Comparison of ENCODE assay signal across 17 cellular contexts in the genomic region with DNA sequence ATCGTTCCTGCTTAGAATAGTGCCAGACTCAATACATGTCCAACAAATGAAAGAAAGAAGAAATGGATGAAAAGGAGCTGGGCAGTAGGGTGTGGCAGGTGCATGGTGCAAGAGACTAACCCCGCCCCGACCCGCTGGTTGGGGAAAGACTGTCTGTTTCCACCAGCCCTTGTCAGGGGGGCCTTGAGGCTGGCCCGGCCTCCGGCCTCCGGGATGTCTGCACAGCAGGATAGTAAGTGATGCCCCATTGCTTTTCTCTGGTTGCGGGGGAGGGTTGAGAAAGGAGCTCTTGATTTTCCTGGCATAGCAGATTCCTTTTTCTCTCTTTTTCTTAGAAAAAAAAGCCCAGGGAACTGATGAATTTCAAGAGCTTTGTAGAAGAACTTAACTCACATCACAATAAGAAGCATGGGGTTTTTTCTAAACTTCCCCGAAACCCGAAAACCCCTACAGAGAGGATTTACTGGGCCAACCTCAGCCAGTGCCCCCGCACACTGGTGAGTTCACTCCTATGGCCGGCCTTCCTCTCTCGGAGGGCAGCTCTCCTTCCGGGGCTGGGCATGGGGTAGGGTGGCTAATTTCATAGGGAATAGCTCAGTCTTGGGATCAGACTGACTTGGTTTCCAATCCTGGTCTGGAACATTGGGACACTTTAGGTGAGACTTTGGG. TPM values are rescaled to one million over a fixed set of nuclear protein-coding genes. Genes with fewer than 3 reads are reported as not detected.
A peak's percentile ranks its signal among the peaks of the same experiment; 100 is the strongest.
DNase-seq lines count a peak whose midpoint lies in the region; ATAC-seq and TF ChIP-seq lines count a peak whose summit lies in the region.
"Had no signal": no experiment of that assay in that cellular context is flagged by ENCODE, and none has a peak within 500 bp of the region (broad histone marks: within the 10 kb centered on the region; RNA-seq: fewer than 3 reads in every experiment).

No MANE protein-coding gene starts in this region.

- H3K27ac Mint-ChIP-seq in type B pancreatic cell: no peak overlapping the region
- H3K27ac Mint-ChIP-seq in activated naive CD4-positive, alpha-beta T cell treated with anti-CD3 and anti-CD28 coated beads, Interleukin-2, amount 50 U/mL, for 72 hours: no peak overlapping the region
- H3K27ac Mint-ChIP-seq: mesothelial cell of epicardium had no signal

- H3K4me3 Mint-ChIP-seq in type B pancreatic cell: no peak overlapping the region
- H3K4me3 Mint-ChIP-seq: mesothelial cell of epicardium had no signal

- H4K20me1 ChIP-seq in OCI-LY3 (ENCODE audit: insufficient read depth, low read length): no peaks in the 10 kb centered on the region

- no peaks in the 10 kb centered on the region for H3K36me3 Mint-ChIP-seq in type B pancreatic cell
- H3K36me3 Mint-ChIP-seq in activated naive CD4-positive, alpha-beta T cell treated with anti-CD3 and anti-CD28 coated beads, Interleukin-2, amount 50 U/mL, for 72 hours: no peaks in the 10 kb centered on the region
- H3K36me3 Mint-ChIP-seq: CD8-positive, alpha-beta memory T cell; mesothelial cell of epicardium had no signal

- ATAC-seq in HG02981 (IDR thresholded peaks at IDR 0.05; ENCODE audit: unreplicated experiment): no peak
- no peak for ATAC-seq in GM19328 (IDR thresholded peaks at IDR 0.05; ENCODE audit: unreplicated experiment)
- no peak for ATAC-seq in activated naive CD4-positive, alpha-beta T cell treated with anti-CD3 and anti-CD28 coated beads, Interleukin-2, amount 50 U/mL, for 72 hours
- ATAC-seq: HepG2, Panc1 had no signal

- no peaks in the 10 kb centered on the region for H3K27me3 ChIP-seq in OCI-LY3 (ENCODE audit: low read depth, low read length)

- peaks cover 16% of the 10 kb centered on the region for H3K4me1 ChIP-seq in OCI-LY3 (ENCODE audit: low read length)

- peak; percentile 30 for DNase-seq in activated CD8-positive, alpha-beta memory T cell treated with anti-CD3 and anti-CD28 coated beads, Interleukin-2, amount 50 U/mL, for 48 hours
- no peak for DNase-seq in activated CD8-positive, alpha-beta memory T cell treated with anti-CD3 and anti-CD28 coated beads for 24 hours
- DNase-seq in left kidney (ENCODE audit: low read depth, low spot score): peak; percentile 82
- peak; percentile 37 for DNase-seq in type B pancreatic cell (ENCODE audit: extremely low spot score, unreplicated experiment)
- DNase-seq in activated naive CD4-positive, alpha-beta T cell treated with anti-CD3 and anti-CD28 coated beads, Interleukin-2, amount 50 U/mL, for 72 hours (ENCODE audit: low spot score in 2 of 2): no peak
- DNase-seq: activated naive CD4-positive, alpha-beta T cell treated with anti-CD3 and anti-CD28 coated beads, Interleukin-2, amount 50 U/mL, for 16 hours; NCI-H1930; NCI-H524; spleen had no signal

- H2AFZ ChIP-seq in OCI-LY3 (ENCODE audit: low read depth, low read length): peak overlapping the region; percentile 77; the same call in 1 of the 2 replicates

- H3K79me2 ChIP-seq in OCI-LY3 (ENCODE audit: low read length): no peaks in the 10 kb centered on the region

- H3K4me3 ChIP-seq in OCI-LY3 (ENCODE audit: low read length): peak overlapping the region; percentile 31; the same call in 1 of the 2 replicates
- H3K4me3 ChIP-seq: spleen had no signal

- no peak for TF ChIP-seq CTCF in OCI-LY3 (IDR thresholded peaks at IDR 0.05; ENCODE audit: low read depth, low read length)
- no peak for TF ChIP-seq CTCF in type B pancreatic cell (conservative IDR thresholded peaks at IDR 0.05)

- H3K27me3 Mint-ChIP-seq in type B pancreatic cell: peaks cover 12% of the 10 kb centered on the region
- H3K27me3 Mint-ChIP-seq: CD8-positive, alpha-beta memory T cell had no signal

- H3K4me2 ChIP-seq in OCI-LY3 (ENCODE audit: low read length): peak overlapping the region; percentile 60

- H3K36me3 ChIP-seq in OCI-LY3 (replicated peaks; ENCODE audit: low read depth, low read length): no peaks in the 10 kb centered on the region
- H3K36me3 ChIP-seq: spleen had no signal

- no peaks in the 10 kb centered on the region for H3K9me3 Mint-ChIP-seq in type B pancreatic cell
- H3K9me3 Mint-ChIP-seq in activated naive CD4-positive, alpha-beta T cell treated with anti-CD3 and anti-CD28 coated beads, Interleukin-2, amount 50 U/mL, for 72 hours: no peaks in the 10 kb centered on the region
- H3K9me3 Mint-ChIP-seq: CD8-positive, alpha-beta memory T cell; mesothelial cell of epicardium had no signal

- H3K9me3 ChIP-seq in OCI-LY3 (ENCODE audit: insufficient read depth, low read length): no peaks in the 10 kb centered on the region
- H3K9me3 ChIP-seq: spleen had no signal

- peaks cover 20% of the 10 kb centered on the region for H3K4me1 Mint-ChIP-seq in type B pancreatic cell (ENCODE audit: unreplicated experiment)

- H3K27ac ChIP-seq in OCI-LY3 (ENCODE audit: low read length): no peak overlapping the region
- H3K27ac ChIP-seq: spleen had no signal

- no peak overlapping the region for H3K9ac ChIP-seq in OCI-LY3 (ENCODE audit: low read length)

RNA-seq across cellular contexts. Expression of a gene that starts 12.5 kb away (rescaled TPM):
- 7.0 and 12.4 TPM in 2 replicates for total RNA-seq in type B pancreatic cell (ENCODE audit: low replicate concordance)
- 1 to 10 TPM; 1.4 to 9.6 TPM for total RNA-seq in activated naive CD4-positive, alpha-beta T cell treated with anti-CD3 and anti-CD28 coated beads, Interleukin-2, amount 50 U/mL, for 72 hours
- total RNA-seq: HepG2, osteoblast had no signal

RNA-seq across cellular contexts. Expression of a gene that starts 49.3 kb away (rescaled TPM):
- 9.5 and 10.2 TPM in 2 replicates for total RNA-seq in type B pancreatic cell (ENCODE audit: low replicate concordance)
- 1 to 10 TPM; 5.1 to 6.7 TPM for total RNA-seq in activated naive CD4-positive, alpha-beta T cell treated with anti-CD3 and anti-CD28 coated beads, Interleukin-2, amount 50 U/mL, for 72 hours

Comparison
In these comparisons a context has a peak if more than half of its experiments do, and no peak if none do; other contexts are left out.
1. DNase-seq: peak in activated CD8-positive, alpha-beta memory T cell treated with anti-CD3 and anti-CD28 coated beads, Interleukin-2, amount 50 U/mL, for 48 hours (single experiment), left kidney (single experiment) and type B pancreatic cell (single experiment); none in activated CD8-positive, alpha-beta memory T cell treated with anti-CD3 and anti-CD28 coated beads for 24 hours (single experiment) and activated naive CD4-positive, alpha-beta T cell treated with anti-CD3 and anti-CD28 coated beads, Interleukin-2, amount 50 U/mL, for 72 hours (0 of 2).